ENCODE assay signal across 18 cellular contexts in genomic region chr12:39405580-39405979, GRCh38. TPM values are rescaled to one million over a fixed set of nuclear protein-coding genes. Genes with fewer than 3 reads are reported as not detected.
DNase-seq lines count a peak whose midpoint lies in the region; ATAC-seq, FAIRE-seq and TF ChIP-seq lines count a peak whose summit lies in the region.
"Had no signal": no experiment of that assay in that cellular context is flagged by ENCODE, and none has a peak within 500 bp of the region (broad histone marks: within the 10 kb centered on the region; RNA-seq: fewer than 3 reads in every experiment).

No MANE protein-coding gene starts in this region.

- TF ChIP-seq CTCF in SU-DHL-6 (IDR thresholded peaks at IDR 0.05; ENCODE audit: insufficient read depth, low read length, poor library complexity, severe bottlenecking) = no peak
- TF ChIP-seq CTCF in breast epithelium (IDR thresholded peaks at IDR 0.05) = no peak

- H3K9ac ChIP-seq in SU-DHL-6 (ENCODE audit: low read length) = no peak overlapping the region

- H3K9me3 ChIP-seq in CD4-positive, CD25-positive, alpha-beta regulatory T cell (ENCODE audit: control insufficient read depth in 2 of 2, low read length in 2 of 2) = no peaks in the 10 kb centered on the region
- H3K9me3 ChIP-seq in SU-DHL-6 (ENCODE audit: insufficient read depth, low read length) (no peaks in the 10 kb centered on the region), breast epithelium (no peaks in the 10 kb centered on the region)
- H3K9me3 ChIP-seq: A549, MG63, Peyer's patch had no signal

- no peaks in the 10 kb centered on the region for H3K79me2 ChIP-seq in SU-DHL-6 (ENCODE audit: insufficient read depth, low read length)

- H3K27ac ChIP-seq in CD4-positive, CD25-positive, alpha-beta regulatory T cell (ENCODE audit: insufficient read depth, low read length, poor library complexity, severe bottlenecking) = no peak overlapping the region
- H3K27ac ChIP-seq in SU-DHL-6 (ENCODE audit: low read depth, low read length) (no peak overlapping the region), breast epithelium (no peak overlapping the region)
- H3K27ac ChIP-seq: A549, Peyer's patch had no signal

- peak overlapping the region; percentile 20 for H3K4me3 ChIP-seq in CD4-positive, CD25-positive, alpha-beta regulatory T cell (ENCODE audit: low read depth, low read length)
- no peak overlapping the region for H3K4me3 ChIP-seq in SU-DHL-6 (ENCODE audit: insufficient read depth, low read length, poor library complexity, severe bottlenecking)
- H3K4me3 ChIP-seq in breast epithelium = no peak overlapping the region
- H3K4me3 ChIP-seq: A549, MG63, Peyer's patch had no signal

- H3F3A ChIP-seq in SU-DHL-6 (ENCODE audit: insufficient read depth) = no peaks in the 10 kb centered on the region

- no peak for ATAC-seq in CD4-positive, CD25-positive, alpha-beta regulatory T cell (ENCODE audit: low read depth in 2 of 2)
- no peak for ATAC-seq in left colon
- ATAC-seq: A549, HepG2 had no signal

- H3K4me2 ChIP-seq in SU-DHL-6 (ENCODE audit: low read depth, low read length, poor library complexity, severe bottlenecking) = no peak overlapping the region
- H3K4me2 ChIP-seq: A549 had no signal

- H3K27me3 Mint-ChIP-seq in CD4-positive, CD25-positive, alpha-beta regulatory T cell = no peaks in the 10 kb centered on the region

- peaks cover 6% of the 10 kb centered on the region for H3K4me1 ChIP-seq in CD4-positive, CD25-positive, alpha-beta regulatory T cell (ENCODE audit: control insufficient read depth, insufficient read depth, low read length, poor library complexity, severe bottlenecking)
- no peaks in the 10 kb centered on the region for H3K4me1 ChIP-seq in breast epithelium
- H3K4me1 ChIP-seq: Peyer's patch had no signal

- H3K36me3 ChIP-seq in CD4-positive, CD25-positive, alpha-beta regulatory T cell (ENCODE audit: control insufficient read depth, insufficient read depth, low read length) = no peaks in the 10 kb centered on the region
- H3K36me3 ChIP-seq in SU-DHL-6 (ENCODE audit: low read length) (no peaks in the 10 kb centered on the region), breast epithelium (no peaks in the 10 kb centered on the region)
- H3K36me3 ChIP-seq: MG63, Peyer's patch had no signal

- H4K20me1 ChIP-seq in SU-DHL-6 (ENCODE audit: low read depth, low read length) = no peaks in the 10 kb centered on the region

- no peaks in the 10 kb centered on the region for H3K9me2 ChIP-seq in SU-DHL-6 (replicated peaks; ENCODE audit: insufficient read depth, low read length)

- H3K27me3 ChIP-seq in CD4-positive, CD25-positive, alpha-beta regulatory T cell (ENCODE audit: control insufficient read depth, insufficient read depth, low read length) = no peaks in the 10 kb centered on the region
- no peaks in the 10 kb centered on the region for H3K27me3 ChIP-seq in SU-DHL-6 (ENCODE audit: low read length)
- H3K27me3 ChIP-seq in breast epithelium = no peaks in the 10 kb centered on the region
- H3K27me3 ChIP-seq: MG63, Peyer's patch had no signal

- H3K4me1 Mint-ChIP-seq in CD4-positive, CD25-positive, alpha-beta regulatory T cell = peaks cover 14 to 27% (median 23%) of the 10 kb centered on the region in 4 donors

- no peak overlapping the region for H3K4me3 Mint-ChIP-seq in CD4-positive, CD25-positive, alpha-beta regulatory T cell
- H3K4me3 Mint-ChIP-seq: CD14-positive monocyte had no signal

- peak overlapping the region in 2 of 3 donors; percentile 6 to 34 for H3K27ac Mint-ChIP-seq in CD4-positive, CD25-positive, alpha-beta regulatory T cell
- H3K27ac Mint-ChIP-seq: CD14-positive monocyte had no signal

- intact Hi-C loops in breast epithelium (cut with DNase I; ENCODE audit: low total_unique reads) = no loop called here
- intact Hi-C loops in left colon (cut with DNase I, micrococcal nuclease) = no loop called here

- no peaks in the 10 kb centered on the region for H3K36me3 Mint-ChIP-seq in CD4-positive, CD25-positive, alpha-beta regulatory T cell
- H3K36me3 Mint-ChIP-seq: CD14-positive monocyte had no signal

- TF ChIP-seq POLR2A in GM12891 (IDR thresholded peaks at IDR 0.05; ENCODE audit: low read depth, low read length) (no peak), breast epithelium (IDR thresholded peaks at IDR 0.05) (no peak)

- peak in 1 of 3 donors; percentile 8 for DNase-seq in CD4-positive, CD25-positive, alpha-beta regulatory T cell
- DNase-seq in GM12891 (ENCODE audit: insufficient read length, low spot score) = no peak
- DNase-seq in midbrain (lab: John Stamatoyannopoulos, UW) = peak; percentile 33
- no peak for DNase-seq in AG20443 (ENCODE audit: low spot score)
- no peak for DNase-seq in breast epithelium (ENCODE audit: low spot score in 2 of 2)
- DNase-seq in ecto neural progenitor cell (ENCODE audit: low spot score) = no peak
- no peak for DNase-seq in left colon
- DNase-seq: DMS79, MG63, NCI-H1092 treated with DMSO at 0.1 percent for 48 hours, NCI-H1694 treated with DMSO at 0.1 percent for 48 hours, NCI-H774, Peyer's patch, SHP77 treated with DMSO at 0.1 percent for 48 hours had no signal

- H2AFZ ChIP-seq in SU-DHL-6 (ENCODE audit: low read depth, low read length, severe bottlenecking) = peak overlapping the region; percentile 14

- peaks cover 0 to 1% (median 0%) of the 10 kb centered on the region in 7 donors for H3K9me3 Mint-ChIP-seq in CD4-positive, CD25-positive, alpha-beta regulatory T cell

- FAIRE-seq in GM12891 (lab: Jason Lieb, UNC) = peak; percentile 13
- FAIRE-seq: HepG2 had no signal

TF ChIP-seq in GM12891, 5 proteins besides CTCF, POLR2A, EP300 and RAD21:
- TF ChIP-seq TAF1 (IDR thresholded peaks at IDR 0.05; ENCODE audit: low read depth, low read length) (no peak), PAX5 (IDR thresholded peaks at IDR 0.05; ENCODE audit: insufficient read depth, low read length, severe bottlenecking) (no peak), SPI1 (IDR thresholded peaks at IDR 0.05; ENCODE audit: low read depth, low read length) (no peak), POU2F2 (IDR thresholded peaks at IDR 0.05; ENCODE audit: low read depth, low read length) (no peak), POLR2AphosphoS5 (IDR thresholded peaks at IDR 0.05; ENCODE audit: low read depth, low read length) (no peak)

RNA-seq across cellular contexts. Expression of gene KIF21A, which starts 37.3 kb away (rescaled TPM):
- 10.7 TPM for total RNA-seq in CD4-positive, CD25-positive, alpha-beta regulatory T cell
- 1 to 10 TPM; 1.7 to 4.0 (median 2.1) TPM for polyA plus RNA-seq in CD4-positive, CD25-positive, alpha-beta regulatory T cell
- polyA plus RNA-seq in GM12891 (2012; ENCODE audit: low read depth, missing spikeins) = 17.7 TPM
- total RNA-seq in breast epithelium = 10 to 100 TPM; 10.2 to 23.7 (median 11.7) TPM
- 10 to 100 TPM; 33.5 to 35.0 TPM for total RNA-seq in left colon
